In genomic region chr17:50423553-50424159, GRCh38 we compare ENCODE assay signal across 9 cellular contexts. TPM values are rescaled to one million over a fixed set of nuclear protein-coding genes. Genes with fewer than 3 reads are reported as not detected.
DNase-seq lines count a peak whose midpoint lies in the region; ATAC-seq and TF ChIP-seq lines count a peak whose summit lies in the region.
"Had no signal": no experiment of that assay in that cellular context is flagged by ENCODE, and none has a peak within 500 bp of the region (broad histone marks: within the 10 kb centered on the region; RNA-seq: fewer than 3 reads in every experiment).

No MANE protein-coding gene starts in this region.

- TF ChIP-seq CTCF in fibroblast of lung (conservative IDR thresholded peaks at IDR 0.05 in 1 of 2, IDR thresholded peaks at IDR 0.05 in 1 of 2; ENCODE audit: low read depth in 1 of 2, low read length in 2 of 2) = no peak
- no peak for TF ChIP-seq CTCF in coronary artery (IDR thresholded peaks at IDR 0.05)

- H3K36me3 ChIP-seq in fibroblast of lung (ENCODE audit: control insufficient read depth, insufficient read depth, low read length) = no peaks in the 10 kb centered on the region

- no peak overlapping the region for H3K4me3 Mint-ChIP-seq in stimulated activated memory B cell treated with anti-CD40 and anti-IgM and Interleukin-4, amounts not matched to agents 10 μg/mL and 1 μg/mL and 100 μg/mL, for 72 hours

- H3K9me3 ChIP-seq in fibroblast of lung (ENCODE audit: control insufficient read depth, insufficient read depth, low read depth, low read length) = no peaks in the 10 kb centered on the region

- H3K4me2 ChIP-seq in fibroblast of lung (ENCODE audit: extremely low read depth, insufficient read depth, low read length) = no peak overlapping the region

- H3K27me3 Mint-ChIP-seq in stimulated activated memory B cell treated with anti-CD40 and anti-IgM and Interleukin-4, amounts not matched to agents 10 μg/mL and 1 μg/mL and 100 μg/mL, for 72 hours = no peaks in the 10 kb centered on the region
- H3K27me3 Mint-ChIP-seq: naive B cell had no signal

- peak; percentile 70 for DNase-seq in NCI-H2107 treated with DMSO at 0.1 percent for 48 hours (lab: John Stamatoyannopoulos, UW; ENCODE audit: unreplicated experiment)
- DNase-seq in NCI-H2107 (lab: John Stamatoyannopoulos, UW) = no peak
- DNase-seq in NCI-H2227 (lab: John Stamatoyannopoulos, UW; ENCODE audit: unreplicated experiment) = peak; percentile 77
- peak; percentile 93 to 94 for DNase-seq in fibroblast of lung (ENCODE audit: low read depth in 2 of 2)
- DNase-seq in coronary artery (ENCODE audit: low spot score) = no peak
- DNase-seq: naive B cell had no signal

- peak overlapping the region; percentile 88 for H3K27ac Mint-ChIP-seq in stimulated activated memory B cell treated with anti-CD40 and anti-IgM and Interleukin-4, amounts not matched to agents 10 μg/mL and 1 μg/mL and 100 μg/mL, for 72 hours

- peak overlapping the region in 1 of 4 experiments; percentile 14 for H3K4me3 ChIP-seq in fibroblast of lung (replicated peaks in 1 of 4; ENCODE audit: control extremely low read depth in 1 of 4, insufficient read depth in 1 of 4, low read depth in 3 of 4, low read length in 4 of 4)
- no peak overlapping the region for H3K4me3 ChIP-seq in coronary artery

- no peaks in the 10 kb centered on the region for H3K27me3 ChIP-seq in fibroblast of lung (ENCODE audit: control insufficient read depth, insufficient read depth, low read length)

- H3K9me3 Mint-ChIP-seq in stimulated activated memory B cell treated with anti-CD40 and anti-IgM and Interleukin-4, amounts not matched to agents 10 μg/mL and 1 μg/mL and 100 μg/mL, for 72 hours = peaks cover 7% of the 10 kb centered on the region

- H3K9ac ChIP-seq in fibroblast of lung (ENCODE audit: insufficient read depth, low read length) = no peak overlapping the region

- peaks cover 6% of the 10 kb centered on the region for H3K36me3 Mint-ChIP-seq in stimulated activated memory B cell treated with anti-CD40 and anti-IgM and Interleukin-4, amounts not matched to agents 10 μg/mL and 1 μg/mL and 100 μg/mL, for 72 hours

- no peaks in the 10 kb centered on the region for H3K79me2 ChIP-seq in fibroblast of lung (ENCODE audit: control insufficient read depth, insufficient read depth, low read length)

- H3K4me1 ChIP-seq in fibroblast of lung (ENCODE audit: control insufficient read depth, extremely low read depth, insufficient read depth, low read length) = peaks cover 12% of the 10 kb centered on the region

- no peak overlapping the region for H2AFZ ChIP-seq in fibroblast of lung (ENCODE audit: low read length)

- ATAC-seq in stimulated activated memory B cell treated with anti-CD40 and anti-IgM and Interleukin-4, amounts not matched to agents 10 μg/mL and 1 μg/mL and 100 μg/mL, for 72 hours = no peak
- ATAC-seq in GM19467 (IDR thresholded peaks at IDR 0.05; ENCODE audit: unreplicated experiment) (no peak), HG02759 (IDR thresholded peaks at IDR 0.05; ENCODE audit: unreplicated experiment) (no peak)

- no peaks in the 10 kb centered on the region for H4K20me1 ChIP-seq in fibroblast of lung (ENCODE audit: control insufficient read depth, extremely low read depth, insufficient read depth, low read length)

- peaks cover 62% of the 10 kb centered on the region for H3K4me1 Mint-ChIP-seq in stimulated activated memory B cell treated with anti-CD40 and anti-IgM and Interleukin-4, amounts not matched to agents 10 μg/mL and 1 μg/mL and 100 μg/mL, for 72 hours

- H3K27ac ChIP-seq in fibroblast of lung (ENCODE audit: insufficient read depth, low read length) = no peak overlapping the region
- H3K27ac ChIP-seq in coronary artery = no peak overlapping the region

RNA-seq across cellular contexts. Expression of gene ACSF2, which starts 2.4 kb away (rescaled TPM):
- total RNA-seq in fibroblast of lung = 21.1 and 23.6 TPM in 2 replicates
- polyA plus RNA-seq in fibroblast of lung = 12.9 and 16.5 TPM in 2 replicates
- 13.3 and 16.9 TPM in 2 replicates for polyA plus RNA-seq in fibroblast of lung (2012)
- 37.8 and 74.1 TPM in 2 replicates for polyA minus RNA-seq in fibroblast of lung (ENCODE audit: low replicate concordance)

RNA-seq across cellular contexts. Expression of gene LRRC59, which starts 26.3 kb away (rescaled TPM):
- total RNA-seq in fibroblast of lung = 83.2 and 88.7 TPM in 2 replicates
- 142 and 167 TPM in 2 replicates for polyA plus RNA-seq in fibroblast of lung
- polyA plus RNA-seq in fibroblast of lung (2012) = 172 and 215 TPM in 2 replicates
- polyA minus RNA-seq in fibroblast of lung (ENCODE audit: low replicate concordance) = 133 and 188 TPM in 2 replicates

RNA-seq across cellular contexts. Expression of gene CHAD, which starts 45.0 kb away (rescaled TPM):
- not detected in 2 replicates for total RNA-seq in fibroblast of lung
- polyA plus RNA-seq in fibroblast of lung = not detected in 2 replicates
- 0.12 TPM in 1 of 2 replicates, not detected in the other for polyA plus RNA-seq in fibroblast of lung (2012)
- not detected in 2 replicates for polyA minus RNA-seq in fibroblast of lung (ENCODE audit: low replicate concordance)

RNA-seq across cellular contexts. Expression of gene EME1, which starts 50.6 kb away (rescaled TPM):
- total RNA-seq in fibroblast of lung = 0.51 and 2.3 TPM in 2 replicates
- polyA plus RNA-seq in fibroblast of lung = 2.7 and 9.3 TPM in 2 replicates
- 2.5 and 8.0 TPM in 2 replicates for polyA plus RNA-seq in fibroblast of lung (2012)
- 1.4 and 5.4 TPM in 2 replicates for polyA minus RNA-seq in fibroblast of lung (ENCODE audit: low replicate concordance)

RNA-seq across cellular contexts. Expression of gene MRPL27, which starts 50.7 kb away (rescaled TPM):
- total RNA-seq in fibroblast of lung = 43.4 and 53.3 TPM in 2 replicates
- 113 and 142 TPM in 2 replicates for polyA plus RNA-seq in fibroblast of lung
- 118 and 141 TPM in 2 replicates for polyA plus RNA-seq in fibroblast of lung (2012)
- polyA minus RNA-seq in fibroblast of lung (ENCODE audit: low replicate concordance) = 33.3 and 59.7 TPM in 2 replicates

Comparison
In these comparisons a context has a peak if more than half of its experiments do, and no peak if none do; other contexts are left out.
1. DNase-seq: peak in NCI-H2107 treated with DMSO at 0.1 percent for 48 hours (single experiment), NCI-H2227 (single experiment) and fibroblast of lung (2 of 2); none in NCI-H2107 (single experiment) and coronary artery (single experiment).